In the genomic region with DNA sequence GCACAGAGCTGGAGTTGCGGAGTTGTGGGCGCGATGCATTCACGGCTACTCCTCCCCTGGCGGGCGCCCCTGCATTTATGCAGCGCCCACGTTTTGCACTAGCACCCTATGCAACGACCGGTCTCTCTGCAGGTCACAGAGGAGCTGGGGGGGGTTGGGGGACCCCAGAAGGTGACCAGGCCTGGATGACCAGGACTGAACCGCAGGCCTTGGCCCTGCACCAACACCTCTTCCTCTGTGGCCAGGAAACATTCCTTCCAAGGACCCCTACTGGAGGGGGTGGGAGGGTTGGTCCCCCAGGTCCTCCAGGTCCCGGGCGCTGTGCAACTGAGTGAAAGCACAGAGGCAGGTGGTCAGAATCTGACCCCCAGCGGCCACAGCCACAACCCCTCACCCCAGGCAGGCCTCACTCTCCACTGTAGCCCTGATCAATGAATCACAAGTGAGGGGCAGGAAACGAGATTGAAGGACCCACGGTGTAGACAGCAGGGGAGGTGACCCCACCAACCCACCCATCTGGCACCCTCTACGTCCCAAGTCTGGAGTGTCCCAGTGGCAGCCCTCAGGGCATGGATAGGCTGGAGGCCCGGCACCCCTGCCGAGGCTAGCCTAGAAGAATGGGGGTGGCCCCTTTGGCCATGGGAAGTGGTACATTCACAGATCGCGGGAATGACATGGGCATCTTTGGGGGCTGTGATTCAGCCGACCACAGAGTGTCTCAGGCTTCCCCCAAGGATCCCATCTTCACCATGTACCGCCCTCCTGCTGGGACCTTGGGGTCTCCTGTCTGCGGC, we compare ENCODE assay signal across 8 cellular contexts. TPM values are rescaled to one million over a fixed set of nuclear protein-coding genes. Genes with fewer than 3 reads are reported as not detected.
DNase-seq lines count a peak whose midpoint lies in the region; ATAC-seq and TF ChIP-seq lines count a peak whose summit lies in the region.

No MANE protein-coding gene starts in this region.

- H3K27ac ChIP-seq in thyroid gland, result peak overlapping the region; percentile 96 to 100 (median 100)

- WGBS in thyroid gland, 2 donors, result 26 to 40% methylated on average over 14 to 18 of the region's 24 CpGs

- no peaks in the 10 kb centered on the region for H3K36me3 ChIP-seq in thyroid gland

- peak overlapping the region; percentile 88 to 98 (median 94) for H3K27ac Mint-ChIP-seq in CD14-positive monocyte
- H3K27ac Mint-ChIP-seq in activated naive CD8-positive, alpha-beta T cell treated with anti-CD3 and anti-CD28 coated beads, Interleukin-2, amount 10 ng/mL, durations not matched to agents 7 days and 5 days, result peak overlapping the region; percentile 90

- peak overlapping the region; percentile 52 for H3K4me3 ChIP-seq in HFF-Myc (replicated peaks; ENCODE audit: low read depth, low read length)
- peak overlapping the region in 2 of 3 donors; percentile 21 to 38 for H3K4me3 ChIP-seq in thyroid gland (replicated peaks in 1 of 3)

- no peaks in the 10 kb centered on the region for H3K27me3 ChIP-seq in thyroid gland

- DNase-seq in CD14-positive monocyte (ENCODE audit: low spot score) (no peak), HFF-Myc (ENCODE audit: extremely low read depth, low read depth) (no peak), kidney tubule cell (ENCODE audit: low spot score) (peak; percentile 23), thyroid gland (no peak), NCI-H446 treated with DMSO at 0.1 percent for 48 hours (lab: John Stamatoyannopoulos, UW) (no peak)
- DNase-seq in activated naive CD8-positive, alpha-beta T cell treated with anti-CD3 and anti-CD28 coated beads, Interleukin-2, amount 10 ng/mL, durations not matched to agents 7 days and 5 days, result no peak
- DNase-seq in central memory CD4-positive, alpha-beta T cell, result no peak

- peak overlapping the region; percentile 82 to 90 for H3K4me3 Mint-ChIP-seq in CD14-positive monocyte
- peak overlapping the region; percentile 91 for H3K4me3 Mint-ChIP-seq in activated naive CD8-positive, alpha-beta T cell treated with anti-CD3 and anti-CD28 coated beads, Interleukin-2, amount 10 ng/mL, durations not matched to agents 7 days and 5 days

- peaks cover 23% of the 10 kb centered on the region for H3K4me1 Mint-ChIP-seq in CD14-positive monocyte
- peaks cover 17% of the 10 kb centered on the region for H3K4me1 Mint-ChIP-seq in activated naive CD8-positive, alpha-beta T cell treated with anti-CD3 and anti-CD28 coated beads, Interleukin-2, amount 10 ng/mL, durations not matched to agents 7 days and 5 days

- H3K4me1 ChIP-seq in thyroid gland, result peaks cover 32 to 44% of the 10 kb centered on the region in 2 donors

- intact Hi-C loops in CD14-positive monocyte (cut with micrococcal nuclease), result loop anchor here (1.0 to 5.0 kb wide), 2 partner anchors 34 to 35 kb away; partner anchors contain the start of genes IZUMO4 (in 2 of the 2) and MOB3A (in 2 of the 2)
- intact Hi-C loops in thyroid gland (cut with DNase I), result no loop called here

- TF ChIP-seq POLR2A in thyroid gland (IDR thresholded peaks at IDR 0.05), result no peak

- TF ChIP-seq CTCF in CD14-positive monocyte (IDR thresholded peaks at IDR 0.05), result no peak
- TF ChIP-seq CTCF in HFF-Myc (IDR thresholded peaks at IDR 0.05; ENCODE audit: low read depth, low read length, missing control alignments), result no peak
- peak in 1 of 6 experiments; percentile 20 for TF ChIP-seq CTCF in thyroid gland (IDR thresholded peaks at IDR 0.05)

- no peaks in the 10 kb centered on the region for H3K9me3 ChIP-seq in thyroid gland

- no peaks in the 10 kb centered on the region for H3K9me3 Mint-ChIP-seq in CD14-positive monocyte
- H3K9me3 Mint-ChIP-seq in activated naive CD8-positive, alpha-beta T cell treated with anti-CD3 and anti-CD28 coated beads, Interleukin-2, amount 10 ng/mL, durations not matched to agents 7 days and 5 days, result no peaks in the 10 kb centered on the region

- ATAC-seq in activated naive CD8-positive, alpha-beta T cell treated with anti-CD3 and anti-CD28 coated beads, Interleukin-2, amount 10 ng/mL, durations not matched to agents 7 days and 5 days (ENCODE audit: low read depth), result peak; percentile 46
- no peak for ATAC-seq in GM18870 (IDR thresholded peaks at IDR 0.05; ENCODE audit: unreplicated experiment)

- H3K36me3 Mint-ChIP-seq in CD14-positive monocyte, result no peaks in the 10 kb centered on the region
- H3K36me3 Mint-ChIP-seq in activated naive CD8-positive, alpha-beta T cell treated with anti-CD3 and anti-CD28 coated beads, Interleukin-2, amount 10 ng/mL, durations not matched to agents 7 days and 5 days, result no peaks in the 10 kb centered on the region

- peaks cover 0 to 1% (median 0%) of the 10 kb centered on the region in 3 donors for H3K27me3 Mint-ChIP-seq in CD14-positive monocyte (ENCODE audit: low read depth in 3 of 3)
- H3K27me3 Mint-ChIP-seq in activated naive CD8-positive, alpha-beta T cell treated with anti-CD3 and anti-CD28 coated beads, Interleukin-2, amount 10 ng/mL, durations not matched to agents 7 days and 5 days, result no peaks in the 10 kb centered on the region

- POLR2A ChIA-PET in activated naive CD8-positive, alpha-beta T cell treated with anti-CD3 and anti-CD28 coated beads, Interleukin-2, amount 10 ng/mL, durations not matched to agents 7 days and 5 days (lab: Charles Lee), result interaction anchor here (0.5 to 4.6 kb wide), 10 partner anchors 11 to 764 kb away, joined by 3 to 73 read pairs (median 6); partner anchors contain the start of genes MKNK2 and MOB3A

RNA-seq across cellular contexts. Expression of gene MKNK2, which starts 11.1 kb away (rescaled TPM):
- polyA plus RNA-seq in CD14-positive monocyte, result 10 to 100 TPM; 16.9 to 21.8 TPM
- 100 to 1,000 TPM; 319 to 341 TPM for total RNA-seq in activated naive CD8-positive, alpha-beta T cell treated with anti-CD3 and anti-CD28 coated beads, Interleukin-2, amount 10 ng/mL, durations not matched to agents 7 days and 5 days
- total RNA-seq in thyroid gland, result 100 to 1,000 TPM; 106 to 161 (median 123) TPM

RNA-seq across cellular contexts. Expression of gene MOB3A, which starts 34.0 kb away (rescaled TPM):
- 10 to 100 TPM; 60.5 to 96.3 TPM for polyA plus RNA-seq in CD14-positive monocyte
- total RNA-seq in activated naive CD8-positive, alpha-beta T cell treated with anti-CD3 and anti-CD28 coated beads, Interleukin-2, amount 10 ng/mL, durations not matched to agents 7 days and 5 days, result 100 to 1,000 TPM; 190 to 200 TPM
- 10 to 100 TPM; 18.5 to 40.4 (median 26.6) TPM for total RNA-seq in thyroid gland

RNA-seq across cellular contexts. Expression of gene IZUMO4, which starts 34.6 kb away (rescaled TPM):
- under 1 TPM; 0.41 to 0.80 TPM for polyA plus RNA-seq in CD14-positive monocyte
- total RNA-seq in activated naive CD8-positive, alpha-beta T cell treated with anti-CD3 and anti-CD28 coated beads, Interleukin-2, amount 10 ng/mL, durations not matched to agents 7 days and 5 days, result 10 to 100 TPM; 16.0 to 17.7 TPM
- 1 to 10 TPM; 1.1 to 4.2 (median 2.9) TPM for total RNA-seq in thyroid gland

RNA-seq across cellular contexts. Expression of gene BTBD2, which starts 46.6 kb away (rescaled TPM):
- 1 to 10 TPM; 2.8 to 3.3 TPM for polyA plus RNA-seq in CD14-positive monocyte
- 10 to 100 TPM; 55.0 to 61.4 TPM for total RNA-seq in activated naive CD8-positive, alpha-beta T cell treated with anti-CD3 and anti-CD28 coated beads, Interleukin-2, amount 10 ng/mL, durations not matched to agents 7 days and 5 days
- total RNA-seq in thyroid gland, result 10 to 100 TPM; 74.8 to 89.9 (median 76.2) TPM

Comparison
In these comparisons a context has a peak if more than half of its experiments do, and no peak if none do; other contexts are left out.
1. RNA of gene MOB3A, which starts 34.0 kb away (total RNA-seq): 190 to 200 TPM in activated naive CD8-positive, alpha-beta T cell treated with anti-CD3 and anti-CD28 coated beads, Interleukin-2, amount 10 ng/mL, durations not matched to agents 7 days and 5 days; 18.5 to 40.4 TPM in thyroid gland; every median in the first group is over 4 times any median in the second.